Comparison of ENCODE assay signal across 23 cellular contexts in genomic region chr1:111099289-111099688, GRCh38. TPM values are rescaled to one million over a fixed set of nuclear protein-coding genes. Genes with fewer than 3 reads are reported as not detected.
A peak's percentile ranks its signal among the peaks of the same experiment; 100 is the strongest.
DNase-seq lines count a peak whose midpoint lies in the region; ATAC-seq and TF ChIP-seq lines count a peak whose summit lies in the region.
"Had no signal": no experiment of that assay in that cellular context is flagged by ENCODE, and none has a peak within 500 bp of the region (broad histone marks: within the 10 kb centered on the region; RNA-seq: fewer than 3 reads in every experiment).

No MANE protein-coding gene starts in this region.

- peaks cover 68% of the 10 kb centered on the region for H3K9me3 Mint-ChIP-seq in chondrocyte (ENCODE audit: low read depth)

- H3K27me3 Mint-ChIP-seq in chondrocyte (ENCODE audit: low read depth), result no peaks in the 10 kb centered on the region
- H3K27me3 Mint-ChIP-seq: activated CD4-positive, alpha-beta memory T cell treated with anti-CD3 and anti-CD28 coated beads for 36 hours; activated naive CD8-positive, alpha-beta T cell treated with anti-CD3 and anti-CD28 coated beads, Interleukin-2, amount 50 U/mL, for 24 hours; CD8-positive, alpha-beta memory T cell had no signal

- no peaks in the 10 kb centered on the region for H3K4me1 Mint-ChIP-seq in chondrocyte (ENCODE audit: low read depth)
- H3K4me1 Mint-ChIP-seq: activated naive CD8-positive, alpha-beta T cell treated with anti-CD3 and anti-CD28 coated beads, Interleukin-2, amount 50 U/mL, for 24 hours; CD8-positive, alpha-beta memory T cell; WTC11 had no signal

- H3K36me3 Mint-ChIP-seq in chondrocyte (ENCODE audit: low read depth), result peaks cover 11% of the 10 kb centered on the region

- no peak for ATAC-seq in HG03342 (IDR thresholded peaks at IDR 0.05; ENCODE audit: unreplicated experiment)
- ATAC-seq: activated naive CD8-positive, alpha-beta T cell treated with anti-CD3 and anti-CD28 coated beads, Interleukin-2, amount 50 U/mL, for 24 hours; body of pancreas; gastrocnemius medialis; WTC11 had no signal

- no peak overlapping the region for H3K27ac Mint-ChIP-seq in chondrocyte (ENCODE audit: unreplicated experiment)
- H3K27ac Mint-ChIP-seq: activated CD4-positive, alpha-beta memory T cell treated with anti-CD3 and anti-CD28 coated beads for 36 hours; activated naive CD8-positive, alpha-beta T cell treated with anti-CD3 and anti-CD28 coated beads, Interleukin-2, amount 50 U/mL, for 24 hours; CD8-positive, alpha-beta memory T cell; T-helper 2 cell treated with Interferon-gamma antibody and Interleukin-4, amounts not matched to agents 5 μg/mL and 100 μg/mL, for 36 hours; WTC11 had no signal

- no peak overlapping the region for H3K4me3 Mint-ChIP-seq in chondrocyte (ENCODE audit: unreplicated experiment)
- H3K4me3 Mint-ChIP-seq: activated CD4-positive, alpha-beta memory T cell treated with anti-CD3 and anti-CD28 coated beads for 36 hours; activated naive CD8-positive, alpha-beta T cell treated with anti-CD3 and anti-CD28 coated beads, Interleukin-2, amount 50 U/mL, for 24 hours; CD8-positive, alpha-beta memory T cell; T-helper 2 cell treated with Interferon-gamma antibody and Interleukin-4, amounts not matched to agents 5 μg/mL and 100 μg/mL, for 36 hours; WTC11 had no signal

- DNase-seq in DMS53 (lab: John Stamatoyannopoulos, UW), result peak; percentile 85
- peak; percentile 82 for DNase-seq in HT-29 (ENCODE audit: low spot score)
- peak; percentile 78 for DNase-seq in NCI-H748 treated with DMSO at 0.1 percent for 48 hours (lab: John Stamatoyannopoulos, UW)
- peak; percentile 2 for DNase-seq in kidney tubule cell (ENCODE audit: low spot score)
- DNase-seq in chondrocyte (ENCODE audit: low spot score), result no peak
- DNase-seq in stimulated activated CD4-positive, alpha-beta T cell treated with anti-CD3 and anti-CD28 coated beads, Interleukin-4, amount 100 ng/mL, for 4 hours, result no peak
- DNase-seq: activated CD4-positive, alpha-beta memory T cell treated with anti-CD3 and anti-CD28 coated beads for 36 hours; activated effector memory CD4-positive, alpha-beta T cell treated with anti-CD3 and anti-CD28 coated beads, Interleukin-2, amount 50 U/mL, for 16 hours; activated naive CD8-positive, alpha-beta T cell treated with anti-CD3 and anti-CD28 coated beads, Interleukin-2, amount 50 U/mL, for 24 hours; activated T-cell treated with anti-CD3 and anti-CD28 coated beads for 4 hours; body of pancreas; CD8-positive, alpha-beta memory T cell; effector memory CD4-positive, alpha-beta T cell; EL; gastrocnemius medialis; IMR-90; NCI-H2081; NCI-H524; stimulated activated naive CD4-positive, alpha-beta T cell treated with Interleukin-2 at 50 U/mL for 16 hours; thyroid gland had no signal

- no peak for TF ChIP-seq CTCF in chondrocyte (IDR thresholded peaks at IDR 0.05)

RNA-seq across cellular contexts. Expression of gene DRAM2, which starts 40.6 kb away (rescaled TPM):
- total RNA-seq in HT-29 (2014; rRNA removed; shearing (Covaris generic)), result 35.6 and 37.9 TPM in 2 replicates
- total RNA-seq in chondrocyte, result 18.2 to 26.0 TPM (median 23.6 TPM) in 3 replicates

RNA-seq across cellular contexts. Expression of gene CEPT1, which starts 40.7 kb away (rescaled TPM):
- total RNA-seq in HT-29 (2014; rRNA removed; shearing (Covaris generic)), result 13.7 and 14.9 TPM in 2 replicates
- 20.8 to 25.6 TPM (median 24.2 TPM) in 3 replicates for total RNA-seq in chondrocyte

Comparison
In these comparisons a context has a peak if more than half of its experiments do, and no peak if none do; other contexts are left out.
1. DNase-seq: peak in DMS53 (single experiment), HT-29 (single experiment), NCI-H748 treated with DMSO at 0.1 percent for 48 hours (single experiment) and kidney tubule cell (single experiment); none in chondrocyte (single experiment) and stimulated activated CD4-positive, alpha-beta T cell treated with anti-CD3 and anti-CD28 coated beads, Interleukin-4, amount 100 ng/mL, for 4 hours (0 of 2).